ENCODE assay signal across 19 cellular contexts in the genomic region with DNA sequence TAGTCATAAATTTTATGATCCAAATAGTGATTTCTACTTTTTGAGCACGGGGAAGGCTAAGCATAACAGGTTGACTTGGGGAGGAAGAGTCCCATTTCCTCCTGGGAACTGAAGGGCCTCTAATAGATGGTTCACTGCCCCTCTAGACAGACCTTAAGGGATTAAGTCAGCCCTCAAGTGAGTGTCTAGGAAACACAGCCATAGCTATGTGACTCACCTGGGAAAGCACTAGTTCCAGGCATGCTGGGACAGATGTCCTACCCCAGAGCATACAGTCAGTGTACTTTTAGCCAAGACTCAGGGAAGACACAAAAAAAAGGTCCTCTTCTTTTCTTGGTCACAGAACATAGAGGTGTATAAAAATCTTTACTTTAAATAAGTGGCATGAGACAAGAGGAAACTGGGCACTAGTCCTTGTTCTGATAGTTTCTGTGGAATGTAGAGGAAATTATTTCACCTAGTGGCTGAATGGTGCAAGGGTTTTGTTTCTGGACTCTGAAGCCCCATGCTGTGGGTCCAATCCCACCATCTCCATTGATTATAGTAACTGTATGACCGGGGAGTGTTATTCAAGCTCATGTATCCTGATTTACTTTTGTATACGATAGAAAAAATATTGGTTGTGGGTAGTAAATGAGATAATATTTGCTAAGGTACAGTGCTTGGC.
A peak's percentile ranks its signal among the peaks of the same experiment; 100 is the strongest.
DNase-seq lines count a peak whose midpoint lies in the region; FAIRE-seq and TF ChIP-seq lines count a peak whose summit lies in the region.
"Had no signal": no experiment of that assay in that cellular context is flagged by ENCODE, and none has a peak within 500 bp of the region (broad histone marks: within the 10 kb centered on the region; RNA-seq: fewer than 3 reads in every experiment).

No MANE protein-coding gene starts in this region.

- H3K4me2 ChIP-seq in Loucy (ENCODE audit: low read depth, low read length, poor library complexity, severe bottlenecking) (no peak overlapping the region), mesendoderm (ENCODE audit: low read length) (no peak overlapping the region)
- H3K4me2 ChIP-seq: BLaER1 had no signal

- no CpG with 5 or more reads among the region's 3 CpGs for WGBS in mesendoderm (ENCODE audit: extremely low coverage, insufficient coverage, low lambda C conversion rate)
- WGBS in small intestine, 3 donors: 65 to 72% (median 68%) methylated on average over 3 of the region's 3 CpGs

- no peak overlapping the region for H3K56ac ChIP-seq in mesendoderm (ENCODE audit: low read length)

- H3K79me2 ChIP-seq in Loucy (ENCODE audit: insufficient read depth, low read length) (no peaks in the 10 kb centered on the region), mesendoderm (ENCODE audit: control insufficient read depth, insufficient read depth, low read length) (no peaks in the 10 kb centered on the region)

- no peak overlapping the region for H4K8ac ChIP-seq in mesendoderm (ENCODE audit: low read depth, low read length)

- H3K23ac ChIP-seq in mesendoderm (ENCODE audit: low read length): no peak overlapping the region

- no peak overlapping the region for H2BK120ac ChIP-seq in mesendoderm (ENCODE audit: low read depth, low read length)

- H3K9ac ChIP-seq in Loucy (ENCODE audit: low read depth, low read length, poor library complexity, severe bottlenecking) (no peak overlapping the region), mesendoderm (ENCODE audit: low read length) (no peak overlapping the region)
- H3K9ac ChIP-seq: BLaER1 had no signal

- H2AFZ ChIP-seq in Loucy (ENCODE audit: low read length): no peak overlapping the region

- peak; percentile 53 for DNase-seq in Daoy (ENCODE audit: low read depth)
- DNase-seq in brain microvascular endothelial cell: no peak
- DNase-seq in kidney glomerular epithelial cell (lab: John Stamatoyannopoulos, UW): peak; percentile 77
- DNase-seq in NK-92 (lab: John Stamatoyannopoulos, UW; ENCODE audit: unreplicated experiment): no peak
- no peak for DNase-seq in medulla oblongata (ENCODE audit: extremely low spot score)
- DNase-seq in mesendoderm: no peak
- no peak for DNase-seq in small intestine
- DNase-seq: activated CD4-positive, alpha-beta T cell treated with anti-CD3 and anti-CD28 coated beads, Interleukin-2, amount 50 U/mL, for 48 hours; anterior cingulate cortex; effector memory CD4-positive, alpha-beta T cell; glutamatergic neuron; left cardiac atrium; NCI-H1436 treated with DMSO at 0.1 percent for 48 hours; NCI-H526 treated with DMSO at 0.1 percent for 48 hours; SHP77 treated with DMSO at 0.1 percent for 48 hours; upper lobe of left lung had no signal

- TF ChIP-seq CTCF in Loucy (conservative IDR thresholded peaks at IDR 0.05; ENCODE audit: low read length): peak; percentile 36; the same call in 1 of the 2 replicates
- peak; percentile 30 for TF ChIP-seq CTCF in brain microvascular endothelial cell (IDR thresholded peaks at IDR 0.05; ENCODE audit: low read depth, low read length, missing control alignments)

- H3K27me3 ChIP-seq in Loucy (ENCODE audit: insufficient read depth, low read length, poor library complexity, severe bottlenecking): no peaks in the 10 kb centered on the region
- no peaks in the 10 kb centered on the region for H3K27me3 ChIP-seq in brain microvascular endothelial cell (replicated peaks)
- H3K27me3 ChIP-seq in mesendoderm (ENCODE audit: insufficient read depth, low read length, poor library complexity): no peaks in the 10 kb centered on the region
- H3K27me3 ChIP-seq in small intestine (ENCODE audit: control insufficient read depth in 2 of 2, insufficient read depth in 2 of 2, low read length in 2 of 2): no peaks in the 10 kb centered on the region
- H3K27me3 ChIP-seq: BLaER1, upper lobe of left lung had no signal

- no peak overlapping the region for H3K18ac ChIP-seq in mesendoderm (ENCODE audit: low read length)

- no peaks in the 10 kb centered on the region for H3F3A ChIP-seq in Loucy (ENCODE audit: low read depth)

- no peak overlapping the region for H2BK5ac ChIP-seq in mesendoderm (ENCODE audit: low read length)

- H3K9me3 ChIP-seq in Loucy (ENCODE audit: insufficient read depth, low read depth, low read length) (no peaks in the 10 kb centered on the region), small intestine (ENCODE audit: control insufficient read depth, low read depth) (no peaks in the 10 kb centered on the region)
- H3K9me3 ChIP-seq: BLaER1, upper lobe of left lung had no signal

- H3K9me2 ChIP-seq in Loucy (replicated peaks; ENCODE audit: low read depth, low read length): no peaks in the 10 kb centered on the region

- no peak overlapping the region for H3K27ac ChIP-seq in brain microvascular endothelial cell
- H3K27ac ChIP-seq in mesendoderm (ENCODE audit: low read depth, low read length): no peak overlapping the region
- H3K27ac ChIP-seq in small intestine (ENCODE audit: low read depth in 1 of 2, low read length in 1 of 2): no peak overlapping the region
- H3K27ac ChIP-seq: BLaER1, upper lobe of left lung had no signal

- no peaks in the 10 kb centered on the region for H3K4me1 ChIP-seq in Loucy (ENCODE audit: insufficient read depth, low read length, poor library complexity, severe bottlenecking)
- no peaks in the 10 kb centered on the region for H3K4me1 ChIP-seq in mesendoderm (ENCODE audit: control insufficient read depth, low read depth, low read length)
- no peaks in the 10 kb centered on the region for H3K4me1 ChIP-seq in small intestine (ENCODE audit: control insufficient read depth in 2 of 2, insufficient read depth in 1 of 2, low read depth in 1 of 2, low read length in 1 of 2)
- H3K4me1 ChIP-seq: BLaER1, upper lobe of left lung had no signal

- no peaks in the 10 kb centered on the region for H3K79me1 ChIP-seq in mesendoderm (ENCODE audit: low read length)

- no peak overlapping the region for H3K4me3 ChIP-seq in Loucy (ENCODE audit: low read length, poor library complexity, severe bottlenecking)
- no peak overlapping the region for H3K4me3 ChIP-seq in brain microvascular endothelial cell (ENCODE audit: low read depth, low read length)
- H3K4me3 ChIP-seq in mesendoderm (ENCODE audit: low read length): no peak overlapping the region
- no peak overlapping the region for H3K4me3 ChIP-seq in small intestine (ENCODE audit: low read depth in 1 of 2, low read length in 2 of 2)
- H3K4me3 ChIP-seq: BLaER1, upper lobe of left lung had no signal

- no peak overlapping the region for H2BK15ac ChIP-seq in mesendoderm (replicated peaks; ENCODE audit: low read depth)

- no peak overlapping the region for H3K4ac ChIP-seq in mesendoderm (ENCODE audit: low read depth, low read length)

- no peaks in the 10 kb centered on the region for H3K36me3 ChIP-seq in Loucy (ENCODE audit: insufficient read depth, low read length)
- no peaks in the 10 kb centered on the region for H3K36me3 ChIP-seq in brain microvascular endothelial cell (replicated peaks)
- H3K36me3 ChIP-seq in mesendoderm (ENCODE audit: control insufficient read depth, insufficient read depth, low read length): no peaks in the 10 kb centered on the region
- no peaks in the 10 kb centered on the region for H3K36me3 ChIP-seq in small intestine (ENCODE audit: control insufficient read depth in 2 of 2, insufficient read depth in 2 of 2, low read length in 2 of 2)
- H3K36me3 ChIP-seq: BLaER1, upper lobe of left lung had no signal

- no peak overlapping the region for H2AK5ac ChIP-seq in mesendoderm (ENCODE audit: low read length)

- no peak overlapping the region for H4K5ac ChIP-seq in mesendoderm (ENCODE audit: low read length)

- H4K20me1 ChIP-seq in Loucy (ENCODE audit: insufficient read depth, low read length, poor library complexity, severe bottlenecking): no peaks in the 10 kb centered on the region
- H4K20me1 ChIP-seq: BLaER1 had no signal

- FAIRE-seq in small intestine (lab: Jason Lieb, UNC): no peak
- FAIRE-seq: GM19239 had no signal

- in situ Hi-C loops in brain microvascular endothelial cell (cut with HindIII; ENCODE audit: low pct_ligation_motif_present, low sequenced_read_pairs): no loop called here

Comparison
In these comparisons a context has a peak if more than half of its experiments do, and no peak if none do; other contexts are left out.
1. DNase-seq: peak in Daoy (single experiment) and kidney glomerular epithelial cell (single experiment); none in brain microvascular endothelial cell (single experiment), NK-92 (single experiment), medulla oblongata (single experiment), mesendoderm (single experiment) and small intestine (single experiment).